ENCODE assay signal across 13 cellular contexts in the genomic region with DNA sequence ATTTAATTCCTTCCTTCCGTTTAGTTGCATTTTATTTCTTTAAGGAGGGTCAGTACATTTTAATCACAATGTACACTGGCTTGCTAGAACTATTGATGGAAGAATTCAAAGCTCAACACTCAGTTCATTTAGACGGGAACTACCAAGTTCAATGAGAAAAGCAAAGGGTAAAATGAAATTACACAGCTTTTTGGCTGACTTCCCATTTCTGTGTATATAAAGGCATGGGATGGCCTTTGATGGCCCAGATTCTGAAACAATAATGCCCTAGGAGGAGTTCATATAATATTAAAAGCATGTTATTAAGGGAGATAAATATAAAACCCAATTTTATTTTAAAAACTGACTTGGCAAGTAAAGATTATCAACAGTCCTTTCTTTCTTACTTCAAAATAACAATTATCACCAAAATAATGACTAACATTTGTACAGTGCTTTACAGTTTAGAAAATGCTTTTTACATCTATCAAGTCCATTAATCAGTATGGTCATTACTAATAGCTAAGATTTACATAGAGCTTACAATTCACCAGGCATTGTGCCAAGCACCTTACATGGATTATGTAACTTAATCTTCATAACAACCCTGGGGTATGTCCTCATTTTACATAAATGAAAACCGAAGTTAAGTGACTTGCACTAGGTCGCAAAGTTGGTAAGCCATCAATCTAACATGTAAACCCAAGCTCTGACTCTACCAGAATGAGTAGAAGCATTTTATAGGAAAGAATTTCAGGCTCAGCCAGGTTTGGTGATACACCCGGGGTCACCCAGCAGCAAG.
"Had no signal": no experiment of that assay in that cellular context is flagged by ENCODE, and none has a peak within 500 bp of the region (broad histone marks: within the 10 kb centered on the region; RNA-seq: fewer than 3 reads in every experiment).

No MANE protein-coding gene starts in this region.

- DNase-seq: activated CD4-positive, alpha-beta T cell treated with anti-CD3 and anti-CD28 coated beads, Interleukin-2, amount 10 ng/mL, durations not matched to agents 24 days and 14 days; activated CD8-positive, alpha-beta memory T cell treated with anti-CD3 and anti-CD28 coated beads for 24 hours; activated naive CD4-positive, alpha-beta T cell treated with anti-CD3 and anti-CD28 coated beads for 36 hours; caudate nucleus; effector memory CD4-positive, alpha-beta T cell; kidney; left ventricle myocardium superior; mesenchymal stem cell; occipital lobe; stimulated activated CD4-positive, alpha-beta T cell treated with anti-CD3 and anti-CD28 coated beads, Interleukin-2, amount 100 ng/mL, for 48 hours; stimulated activated naive CD4-positive, alpha-beta T cell treated with Interleukin-2 at 50 U/mL for 16 hours had no signal

- ATAC-seq: left ventricle myocardium superior; natural killer cell treated with Interleukin-12 subunit alpha and Interleukin-12 subunit beta and Interleukin-15 and Interleukin-18, amount 100 ng/mL, for 72 hours; sciatic nerve had no signal
